Comparison of ENCODE assay signal across 18 cellular contexts in the genomic region with DNA sequence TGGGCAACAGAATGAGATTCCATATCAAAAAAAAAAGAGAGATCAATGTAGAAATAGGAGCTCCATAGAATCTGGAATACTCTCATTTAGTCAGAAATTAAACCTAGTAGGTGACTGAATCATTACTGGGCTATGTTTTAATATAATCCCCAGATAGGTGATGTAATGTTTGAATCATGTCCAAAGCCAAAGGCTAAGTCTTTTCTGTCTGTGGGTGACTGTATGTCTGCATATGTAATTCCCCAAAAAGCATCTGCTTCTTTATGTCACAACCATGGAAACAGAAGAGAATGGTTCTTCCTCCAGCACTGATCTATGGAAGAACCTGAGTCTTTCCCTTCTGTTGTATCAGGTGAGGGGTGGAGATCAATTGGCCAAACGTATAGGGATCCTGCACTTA. TPM values are rescaled to one million over a fixed set of nuclear protein-coding genes. Genes with fewer than 3 reads are reported as not detected.
A peak's percentile ranks its signal among the peaks of the same experiment; 100 is the strongest.
DNase-seq lines count a peak whose midpoint lies in the region; FAIRE-seq and TF ChIP-seq lines count a peak whose summit lies in the region.
"Had no signal": no experiment of that assay in that cellular context is flagged by ENCODE, and none has a peak within 500 bp of the region (broad histone marks: within the 10 kb centered on the region; RNA-seq: fewer than 3 reads in every experiment).

No MANE protein-coding gene starts in this region.

- H3K27ac ChIP-seq in brain microvascular endothelial cell, result peak overlapping the region; percentile 54
- peak overlapping the region; percentile 100 for H3K27ac ChIP-seq in keratinocyte (ENCODE audit: control insufficient read depth, insufficient read depth, low read length)
- no peak overlapping the region for H3K27ac ChIP-seq in Peyer's patch
- H3K27ac ChIP-seq: adrenal gland; BLaER1 treated with 17β-estradiol and CSF1 and Interleukin-3, amounts not matched to agents 10 nM and 100 nM had no signal

- TF ChIP-seq CTCF in brain microvascular endothelial cell (IDR thresholded peaks at IDR 0.05; ENCODE audit: low read depth, low read length, missing control alignments), result no peak
- TF ChIP-seq CTCF in keratinocyte (optimal IDR thresholded peaks at IDR 0.05 in 1 of 3, IDR thresholded peaks at IDR 0.05 in 1 of 3, conservative IDR thresholded peaks at IDR 0.05 in 1 of 3; ENCODE audit: extremely low read depth in 1 of 3, insufficient read depth in 2 of 3, low read length in 3 of 3), result no peak
- TF ChIP-seq CTCF in Peyer's patch (IDR thresholded peaks at IDR 0.05), result no peak

- H3K9me1 ChIP-seq in keratinocyte (ENCODE audit: control insufficient read depth, extremely low read depth, insufficient read depth, low read length), result peaks cover 5% of the 10 kb centered on the region

- H3K36me3 ChIP-seq in brain microvascular endothelial cell (replicated peaks) (no peaks in the 10 kb centered on the region), keratinocyte (ENCODE audit: control insufficient read depth in 2 of 2, extremely low read depth in 1 of 2, insufficient read depth in 2 of 2, low read length in 2 of 2) (peaks cover 11 to 55% of the 10 kb centered on the region in 2 experiments), Peyer's patch (no peaks in the 10 kb centered on the region)
- H3K36me3 ChIP-seq: adrenal gland; BLaER1 treated with 17β-estradiol and CSF1 and Interleukin-3, amounts not matched to agents 10 nM and 100 nM had no signal

- H3K9me3 ChIP-seq in keratinocyte (ENCODE audit: control insufficient read depth, low read depth, low read length) (no peaks in the 10 kb centered on the region), Peyer's patch (no peaks in the 10 kb centered on the region)
- H3K9me3 ChIP-seq: adrenal gland; BLaER1 treated with 17β-estradiol and CSF1 and Interleukin-3, amounts not matched to agents 10 nM and 100 nM had no signal

- DNase-seq in AG08395 (ENCODE audit: low spot score), result peak; percentile 83
- peak; percentile 82 for DNase-seq in HS-5 (ENCODE audit: low read depth)
- peak; percentile 71 for DNase-seq in brain microvascular endothelial cell
- peak; percentile 58 for DNase-seq in keratinocyte (ENCODE audit: low read depth, low spot score)
- DNase-seq in CD1c-positive myeloid dendritic cell (ENCODE audit: extremely low spot score), result no peak
- DNase-seq in NOMO-1 treated with dmso at 0.1 percent for 144 hours (lab: John Stamatoyannopoulos, UW; ENCODE audit: unreplicated experiment), result no peak
- DNase-seq in iPS-NIHi11 (ENCODE audit: low spot score), result no peak
- no peak for DNase-seq in Peyer's patch
- DNase-seq: activated CD8-positive, alpha-beta memory T cell treated with anti-CD3 and anti-CD28 coated beads, Interleukin-2, amount 50 U/mL, for 4 hours; adrenal gland; endodermal cell; KBM-7; midbrain; NCI-H187 treated with DMSO at 0.1 percent for 48 hours; NK-92 treated with Interleukin-12 subunit alpha and Interleukin-12 subunit beta, amount 100 ng/mL, for 24 hours; stimulated activated CD4-positive, alpha-beta T cell treated with anti-CD3 and anti-CD28 coated beads, Interleukin-4, amount 100 ng/mL, for 1 hour; stimulated activated naive B cell treated with anti-CD40 and anti-IgM and Interleukin-4, amounts not matched to agents 10 μg/mL and 1 μg/mL and 100 μg/mL, for 72 hours had no signal

- H3K79me2 ChIP-seq in keratinocyte (ENCODE audit: control insufficient read depth, insufficient read depth, low read length), result peaks cover 98% of the 10 kb centered on the region

- dilution Hi-C loops in keratinocyte (cut with MboI; ENCODE audit: extremely low pct_ligation_motif_present, low sequenced_read_pairs), result no loop called here

- in situ Hi-C loops in brain microvascular endothelial cell (cut with HindIII; ENCODE audit: low pct_ligation_motif_present, low sequenced_read_pairs), result no loop called here

- peak overlapping the region; percentile 50 for H3K9ac ChIP-seq in keratinocyte (ENCODE audit: control insufficient read depth, extremely low read depth, insufficient read depth, low read length)
- H3K9ac ChIP-seq: BLaER1 treated with 17β-estradiol and CSF1 and Interleukin-3, amounts not matched to agents 10 nM and 100 nM had no signal

- peaks cover 76% of the 10 kb centered on the region for H3K4me1 ChIP-seq in keratinocyte (ENCODE audit: control insufficient read depth, extremely low read depth, insufficient read depth, low read length)
- peaks cover 0 to 8% (median 0%) of the 10 kb centered on the region in 4 donors for H3K4me1 ChIP-seq in Peyer's patch
- H3K4me1 ChIP-seq: adrenal gland had no signal

- peak overlapping the region; percentile 34 for H3K4me2 ChIP-seq in keratinocyte (ENCODE audit: control insufficient read depth, extremely low read depth, insufficient read depth, low read depth, low read length)
- H3K4me2 ChIP-seq: BLaER1 treated with 17β-estradiol and CSF1 and Interleukin-3, amounts not matched to agents 10 nM and 100 nM had no signal

- H3K4me3 ChIP-seq in brain microvascular endothelial cell (ENCODE audit: low read depth, low read length) (no peak overlapping the region), keratinocyte (ENCODE audit: control insufficient read depth in 2 of 3, extremely low read depth in 1 of 3, insufficient read depth in 2 of 3, low read depth in 1 of 3, low read length in 3 of 3) (no peak overlapping the region), Peyer's patch (no peak overlapping the region)
- H3K4me3 ChIP-seq: adrenal gland; BLaER1 treated with 17β-estradiol and CSF1 and Interleukin-3, amounts not matched to agents 10 nM and 100 nM had no signal

- H2AFZ ChIP-seq in keratinocyte (ENCODE audit: control insufficient read depth, low read length), result no peak overlapping the region

- no peaks in the 10 kb centered on the region for H3K27me3 ChIP-seq in brain microvascular endothelial cell (replicated peaks)
- no peaks in the 10 kb centered on the region for H3K27me3 ChIP-seq in keratinocyte (ENCODE audit: control insufficient read depth, extremely low read depth, insufficient read depth, low read length)
- no peaks in the 10 kb centered on the region for H3K27me3 ChIP-seq in Peyer's patch
- H3K27me3 ChIP-seq: adrenal gland; BLaER1 treated with 17β-estradiol and CSF1 and Interleukin-3, amounts not matched to agents 10 nM and 100 nM had no signal

- peak; percentile 36 for FAIRE-seq in keratinocyte (lab: Jason Lieb, UNC)

- no peak for TF ChIP-seq POLR2A in Peyer's patch (IDR thresholded peaks at IDR 0.05)

- H4K20me1 ChIP-seq in keratinocyte (ENCODE audit: control insufficient read depth, extremely low read depth, insufficient read depth, low read length), result peaks cover 26% of the 10 kb centered on the region
- H4K20me1 ChIP-seq: BLaER1 treated with 17β-estradiol and CSF1 and Interleukin-3, amounts not matched to agents 10 nM and 100 nM had no signal

RNA-seq across cellular contexts. Expression of gene LAMC2, which starts 5.8 kb away (rescaled TPM):
- 1,627 to 2,571 TPM (median 2,208 TPM) in 3 replicates for polyA plus RNA-seq in keratinocyte
- 350 TPM for polyA plus RNA-seq in keratinocyte (2011; ENCODE audit: low read depth)
- polyA plus RNA-seq in keratinocyte (2011; cell fraction: cytosol; rRNA removed), result 688 and 783 TPM in 2 replicates
- polyA plus RNA-seq in keratinocyte (2011; cell fraction: nucleus; rRNA removed), result 3,724 and 4,110 TPM in 2 replicates
- 312 and 2,583 TPM in 2 replicates for polyA plus RNA-seq in keratinocyte (2012; ENCODE audit: low replicate concordance)
- polyA minus RNA-seq in keratinocyte, result 2,532 to 3,187 TPM (median 2,714 TPM) in 3 replicates
- 1,597 TPM for polyA minus RNA-seq in keratinocyte (2011; cell fraction: cytosol; rRNA and poly(A)+ RNA removed)
- 4,972 and 7,290 TPM in 2 replicates for polyA minus RNA-seq in keratinocyte (2011; cell fraction: nucleus; rRNA and poly(A)+ RNA removed)
- 10 to 100 TPM in 3 of 4 donors, 1 to 10 TPM in 1; 3.3 to 29.7 (median 17.3) TPM for total RNA-seq in Peyer's patch

Comparison
In these comparisons a context has a peak if more than half of its experiments do, and no peak if none do; other contexts are left out.
1. DNase-seq: peak in AG08395 (single experiment), HS-5 (single experiment), brain microvascular endothelial cell (single experiment) and keratinocyte (single experiment); none in CD1c-positive myeloid dendritic cell (single experiment), NOMO-1 treated with dmso at 0.1 percent for 144 hours (single experiment), iPS-NIHi11 (single experiment) and Peyer's patch (0 of 3).
2. H3K27ac ChIP-seq: peak in brain microvascular endothelial cell (single experiment) and keratinocyte (single experiment); none in Peyer's patch (0 of 4).